In the genomic region with DNA sequence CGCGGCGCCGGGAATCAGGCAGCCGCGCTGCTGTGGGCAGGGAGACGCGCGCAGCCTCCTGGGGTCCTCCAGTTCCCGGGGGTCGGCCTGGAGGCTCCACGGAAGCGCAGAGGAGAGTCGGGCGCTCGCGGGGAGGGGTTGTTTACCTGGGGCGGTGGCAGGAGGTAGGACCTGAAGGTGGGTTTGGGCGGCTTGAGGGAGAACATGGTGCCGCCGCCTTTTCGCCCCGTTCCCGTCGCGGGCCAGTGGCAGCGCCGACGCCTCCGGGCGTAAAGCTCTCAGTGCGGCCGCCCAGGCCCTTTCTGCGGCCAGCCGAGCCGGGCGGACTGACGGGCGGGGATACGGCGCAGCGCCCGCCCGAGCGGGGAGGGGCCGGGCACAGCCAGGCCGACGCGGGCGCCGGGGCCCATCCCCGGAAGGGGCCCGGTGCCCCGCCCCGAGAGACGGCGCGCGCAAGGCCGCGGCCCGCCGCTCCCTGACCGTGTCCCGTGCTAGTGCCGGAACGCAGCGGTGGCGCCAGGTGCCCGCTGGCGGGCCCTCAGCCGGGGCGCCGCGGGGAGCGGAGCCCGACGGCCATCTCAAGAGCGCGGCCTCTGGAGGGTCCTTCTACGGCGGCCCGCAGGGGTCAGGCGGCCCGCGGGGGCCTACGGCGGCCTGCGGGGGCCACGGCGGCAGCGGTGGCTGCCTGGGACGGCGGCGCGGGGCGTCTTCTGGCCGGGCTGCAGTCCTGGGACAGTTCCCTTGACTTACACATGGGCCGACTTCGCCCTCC, we compare ENCODE assay signal across 8 cellular contexts. TPM values are rescaled to one million over a fixed set of nuclear protein-coding genes. Genes with fewer than 3 reads are reported as not detected.
DNase-seq lines count a peak whose midpoint lies in the region; ATAC-seq and TF ChIP-seq lines count a peak whose summit lies in the region.

A gene with protein sequence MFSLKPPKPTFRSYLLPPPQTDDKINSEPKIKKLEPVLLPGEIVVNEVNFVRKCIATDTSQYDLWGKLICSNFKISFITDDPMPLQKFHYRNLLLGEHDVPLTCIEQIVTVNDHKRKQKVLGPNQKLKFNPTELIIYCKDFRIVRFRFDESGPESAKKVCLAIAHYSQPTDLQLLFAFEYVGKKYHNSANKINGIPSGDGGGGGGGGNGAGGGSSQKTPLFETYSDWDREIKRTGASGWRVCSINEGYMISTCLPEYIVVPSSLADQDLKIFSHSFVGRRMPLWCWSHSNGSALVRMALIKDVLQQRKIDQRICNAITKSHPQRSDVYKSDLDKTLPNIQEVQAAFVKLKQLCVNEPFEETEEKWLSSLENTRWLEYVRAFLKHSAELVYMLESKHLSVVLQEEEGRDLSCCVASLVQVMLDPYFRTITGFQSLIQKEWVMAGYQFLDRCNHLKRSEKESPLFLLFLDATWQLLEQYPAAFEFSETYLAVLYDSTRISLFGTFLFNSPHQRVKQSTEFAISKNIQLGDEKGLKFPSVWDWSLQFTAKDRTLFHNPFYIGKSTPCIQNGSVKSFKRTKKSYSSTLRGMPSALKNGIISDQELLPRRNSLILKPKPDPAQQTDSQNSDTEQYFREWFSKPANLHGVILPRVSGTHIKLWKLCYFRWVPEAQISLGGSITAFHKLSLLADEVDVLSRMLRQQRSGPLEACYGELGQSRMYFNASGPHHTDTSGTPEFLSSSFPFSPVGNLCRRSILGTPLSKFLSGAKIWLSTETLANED (minus strand): TSS at position 328 of the 772 bp plus-strand sequence. CDS start 122 bp downstream, at position 206.

- DNase-seq in BJ (ENCODE audit: low read depth), result peak; percentile 15
- DNase-seq in activated T-cell treated with anti-CD3 and anti-CD28 coated beads for 4 hours, result peak; percentile 53
- no peak for DNase-seq in epithelial cell of proximal tubule (ENCODE audit: low read depth)
- peak; percentile 78 for DNase-seq in stimulated activated CD8-positive, alpha-beta memory T cell treated with anti-CD3 and anti-CD28 coated beads, Interleukin-4, amount 100 ng/mL, for 48 hours

- H2AFZ ChIP-seq in OCI-LY1 (ENCODE audit: low read length), result 0 out of 2 replicates have a peak within 1 kb of the TSS, but pooled peaks have one; percentile 21

- no peaks in the 10 kb centered on the region for H3K9me2 ChIP-seq in OCI-LY1 (ENCODE audit: low read depth, low read length)

- peak; percentile 86 for ATAC-seq in GM19043 (IDR thresholded peaks at IDR 0.05; ENCODE audit: low read depth, unreplicated experiment)
- peak; percentile 82 for ATAC-seq in HG03342 (IDR thresholded peaks at IDR 0.05; ENCODE audit: unreplicated experiment)

- peak within 1 kb of the TSS; percentile 82 for H3K4me2 ChIP-seq in OCI-LY1 (ENCODE audit: low read length)

- TF ChIP-seq CTCF in BJ (IDR thresholded peaks at IDR 0.05; ENCODE audit: insufficient read depth, low read depth, low read length), result no peak
- TF ChIP-seq CTCF in OCI-LY1 (IDR thresholded peaks at IDR 0.05; ENCODE audit: low read length), result no peak
- no peak for TF ChIP-seq CTCF in epithelial cell of proximal tubule (conservative IDR thresholded peaks at IDR 0.05; ENCODE audit: low read depth, low read length)

- H3K27ac ChIP-seq in OCI-LY1 (ENCODE audit: low read depth, low read length, poor library complexity, severe bottlenecking), result peak within 1 kb of the TSS; percentile 47

- H3K9me3 ChIP-seq in OCI-LY1 (ENCODE audit: low read length) (no peaks in the 10 kb centered on the region), mucosa of stomach (ENCODE audit: control insufficient read depth, low read length) (no peaks in the 10 kb centered on the region)

- H3K4me1 ChIP-seq in OCI-LY1 (ENCODE audit: insufficient read depth, low read length, severe bottlenecking) (peaks cover 30% of the 10 kb centered on the region), mucosa of stomach (ENCODE audit: control insufficient read depth, insufficient read depth, low read length) (peaks cover 12% of the 10 kb centered on the region)

- no peaks in the 10 kb centered on the region for H3F3A ChIP-seq in OCI-LY1 (ENCODE audit: insufficient read depth, low read length)

- H3K36me3 ChIP-seq in BJ (ENCODE audit: control insufficient read depth, insufficient read depth, low read length) (no peaks in the 10 kb centered on the region; the same call in 1 of the 2 replicates), OCI-LY1 (ENCODE audit: insufficient read depth, low read length) (0 out of 2 replicates have a peak, but pooled peaks cover 6% of the 10 kb centered on the region), mucosa of stomach (ENCODE audit: control insufficient read depth, insufficient read depth, low read length) (no peaks in the 10 kb centered on the region)

- CTCF ChIA-PET in BJ (lab: Yijun Ruan, JAX), result interaction anchor here (0.7 kb wide), 1 partner anchor 479 kb away, joined by 3 read pairs; no protein-coding TSS in a partner anchor

- H3K9ac ChIP-seq in OCI-LY1 (ENCODE audit: low read length) (peak within 1 kb of the TSS; percentile 86), mucosa of stomach (ENCODE audit: low read length) (peak within 1 kb of the TSS; percentile 100)

- peaks cover 14% of the 10 kb centered on the region; the same call in 1 of the 2 replicates for H3K79me2 ChIP-seq in OCI-LY1 (ENCODE audit: insufficient read depth, low read length)

- H3K27me3 ChIP-seq in BJ (ENCODE audit: control insufficient read depth, insufficient read depth, low read length) (no peaks in the 10 kb centered on the region), OCI-LY1 (ENCODE audit: insufficient read depth, low read length) (no peaks in the 10 kb centered on the region), mucosa of stomach (ENCODE audit: control insufficient read depth, insufficient read depth, low read length) (no peaks in the 10 kb centered on the region)

- no peaks in the 10 kb centered on the region for H4K20me1 ChIP-seq in OCI-LY1 (ENCODE audit: insufficient read depth, low read length)

- POLR2A ChIA-PET in BJ (lab: Charles Lee), result no interaction called here

- H3K4me3 ChIP-seq in BJ (ENCODE audit: low read depth, low read length) (peak within 1 kb of the TSS; percentile 82), OCI-LY1 (ENCODE audit: low read depth, low read length, poor library complexity, severe bottlenecking) (peak within 1 kb of the TSS; percentile 88), epithelial cell of proximal tubule (ENCODE audit: low read depth, low read length) (peak within 1 kb of the TSS; percentile 74), mucosa of stomach (ENCODE audit: low read length) (peak within 1 kb of the TSS; percentile 94)

RNA-seq across cellular contexts. Expression of the gene that starts here (rescaled TPM):
- polyA plus RNA-seq in BJ (2011; rRNA removed), result 13.7 and 20.4 TPM in 2 replicates
- polyA minus RNA-seq in BJ (2011; rRNA and poly(A)+ RNA removed), result 11.6 and 11.8 TPM in 2 replicates
- total RNA-seq in epithelial cell of proximal tubule, result 18.1 and 19.0 TPM in 2 replicates
